In genomic region chr3:29335438-29335837, GRCh38 we compare ENCODE assay signal across 9 cellular contexts. TPM values are rescaled to one million over a fixed set of nuclear protein-coding genes. Genes with fewer than 3 reads are reported as not detected.
DNase-seq lines count a peak whose midpoint lies in the region; ATAC-seq, FAIRE-seq and TF ChIP-seq lines count a peak whose summit lies in the region.
"Had no signal": no experiment of that assay in that cellular context is flagged by ENCODE, and none has a peak within 500 bp of the region (broad histone marks: within the 10 kb centered on the region; RNA-seq: fewer than 3 reads in every experiment).

No MANE protein-coding gene starts in this region.

- TF ChIP-seq POLR2A in H54 (IDR thresholded peaks at IDR 0.05; ENCODE audit: low read depth, low read length): no peak
- no peak for TF ChIP-seq POLR2A in endothelial cell of umbilical vein (IDR thresholded peaks at IDR 0.05; ENCODE audit: low read depth, low read length)

- H3K27me3 Mint-ChIP-seq in immature natural killer cell (ENCODE audit: low read depth in 3 of 3): peaks cover 0 to 1% (median 0%) of the 10 kb centered on the region in 3 donors

- H3K36me3 ChIP-seq in endothelial cell of umbilical vein (ENCODE audit: control insufficient read depth in 2 of 2, extremely low read depth in 1 of 2, insufficient read depth in 2 of 2, low read length in 2 of 2): no peaks in the 10 kb centered on the region
- no peaks in the 10 kb centered on the region for H3K36me3 ChIP-seq in muscle layer of colon (ENCODE audit: insufficient read depth, low read length)

- no peaks in the 10 kb centered on the region for H4K20me1 ChIP-seq in endothelial cell of umbilical vein (replicated peaks; ENCODE audit: control insufficient read depth, extremely low read depth, insufficient read depth, low read length)

- H3K27me3 ChIP-seq in endothelial cell of umbilical vein (ENCODE audit: control insufficient read depth in 2 of 2, insufficient read depth in 2 of 2, low read length in 2 of 2) (no peaks in the 10 kb centered on the region), muscle layer of colon (ENCODE audit: control insufficient read depth in 1 of 2, insufficient read depth in 2 of 2, low read length in 2 of 2) (no peaks in the 10 kb centered on the region)

- no peaks in the 10 kb centered on the region for H3K9me1 ChIP-seq in endothelial cell of umbilical vein (replicated peaks; ENCODE audit: control insufficient read depth, extremely low read depth, insufficient read depth, low read length)

- POLR2A ChIA-PET in endothelial cell of umbilical vein (lab: Charles Lee): interaction anchor here (1.0 to 1.2 kb wide), 3 partner anchors 9 to 422 kb away, joined by 3 to 9 read pairs (median 4); no protein-coding TSS in a partner anchor

- peak overlapping the region; percentile 66 for H3K4me2 ChIP-seq in endothelial cell of umbilical vein (ENCODE audit: insufficient read depth, low read length)
- H3K4me2 ChIP-seq: KMS-11 had no signal

- DNase-seq in H54 (ENCODE audit: insufficient read length, low spot score) (peak; percentile 28), NCI-H748 (lab: John Stamatoyannopoulos, UW; ENCODE audit: unreplicated experiment) (peak; percentile 62), endothelial cell of umbilical vein (ENCODE audit: low read depth, low spot score) (peak; percentile 92), immature natural killer cell (no peak), GM19240 (ENCODE audit: insufficient read length, low spot score) (no peak)

- FAIRE-seq in H54 (lab: Jason Lieb, UNC) (peak; percentile 99), endothelial cell of umbilical vein (lab: Jason Lieb, UNC) (peak; percentile 99)

- peak overlapping the region; percentile 10 for H2AFZ ChIP-seq in endothelial cell of umbilical vein (ENCODE audit: low read depth, low read length)

- H3K4me1 ChIP-seq in endothelial cell of umbilical vein (ENCODE audit: control insufficient read depth, extremely low read depth, insufficient read depth, low read length) (peaks cover 40% of the 10 kb centered on the region), muscle layer of colon (ENCODE audit: insufficient read depth, low read length) (peaks cover 39% of the 10 kb centered on the region)

- intact Hi-C loops in endothelial cell of umbilical vein (cut with micrococcal nuclease): loop anchor here (1.0 to 5.0 kb wide), 4 partner anchors 11 to 418 kb away; no protein-coding TSS in a partner anchor

- H3K9me3 Mint-ChIP-seq in immature natural killer cell: peaks cover 0 to 4% (median 2%) of the 10 kb centered on the region in 6 donors

- no peak for TF ChIP-seq CTCF in endothelial cell of umbilical vein (IDR thresholded peaks at IDR 0.05; ENCODE audit: extremely low read depth in 1 of 2, insufficient read depth in 1 of 2, low read depth in 1 of 2, low read length in 2 of 2)

- peaks cover 57% of the 10 kb centered on the region for H3K79me2 ChIP-seq in endothelial cell of umbilical vein (ENCODE audit: control insufficient read depth, insufficient read depth, low read length)

- H3K4me3 ChIP-seq in endothelial cell of umbilical vein (replicated peaks in 1 of 3; ENCODE audit: insufficient read depth in 1 of 3, low read depth in 1 of 3, low read length in 3 of 3) (peak overlapping the region in 2 of 3 experiments; percentile 19 to 42), muscle layer of colon (ENCODE audit: low read depth in 1 of 2, low read length in 2 of 2) (peak overlapping the region; percentile 33 to 59)

- no peak overlapping the region for H3K4me3 Mint-ChIP-seq in immature natural killer cell

- ATAC-seq in GM21529 (IDR thresholded peaks at IDR 0.05; ENCODE audit: unreplicated experiment) (no peak), HG03520 (IDR thresholded peaks at IDR 0.05; ENCODE audit: unreplicated experiment) (no peak)

- H3K9me3 ChIP-seq in endothelial cell of umbilical vein (replicated peaks; ENCODE audit: control insufficient read depth, insufficient read depth, low read length) (no peaks in the 10 kb centered on the region), muscle layer of colon (ENCODE audit: low read length) (no peaks in the 10 kb centered on the region)

- no TSS peak for BruUV-seq in endothelial cell of umbilical vein (replicated peaks; lab: Mats Ljungman, UMichigan)

- CTCF ChIA-PET in endothelial cell of umbilical vein (lab: Charles Lee): interaction anchor here (0.5 to 2.4 kb wide), 7 partner anchors 9 to 419 kb away, joined by 3 to 15 read pairs (median 7); partner anchors contain the start of gene RBMS3

- H3K9ac ChIP-seq in endothelial cell of umbilical vein (replicated peaks; ENCODE audit: extremely low read depth, insufficient read depth, low read length): peak overlapping the region; percentile 62
- peak overlapping the region; percentile 31 for H3K9ac ChIP-seq in muscle layer of colon (ENCODE audit: low read length)
- H3K9ac ChIP-seq: KMS-11 had no signal

- dilution Hi-C loops in endothelial cell of umbilical vein (cut with MboI; ENCODE audit: extremely low pct_ligation_motif_present, low sequenced_read_pairs): no loop called here

- H3K27ac Mint-ChIP-seq in immature natural killer cell: no peak overlapping the region

- H3K27ac ChIP-seq in endothelial cell of umbilical vein (ENCODE audit: insufficient read depth, low read depth, low read length) (peak overlapping the region; percentile 76), muscle layer of colon (ENCODE audit: low read depth, low read length) (peak overlapping the region; percentile 85)
- H3K27ac ChIP-seq: KMS-11 had no signal

- no peaks in the 10 kb centered on the region for H3K36me3 Mint-ChIP-seq in immature natural killer cell

- no peaks in the 10 kb centered on the region for H3K4me1 Mint-ChIP-seq in immature natural killer cell

TF ChIP-seq in endothelial cell of umbilical vein, 7 proteins besides CTCF, POLR2A, EP300 and RAD21:
- TF ChIP-seq JUN (IDR thresholded peaks at IDR 0.05; ENCODE audit: borderline replicate concordance, insufficient read depth, insufficient read length, low read depth) (peak; percentile 16), GATA2 (IDR thresholded peaks at IDR 0.05; ENCODE audit: insufficient read depth, insufficient read length, low read depth, low read length) (no peak)

RNA-seq across cellular contexts. Expression of gene RBMS3, which starts 54.6 kb away (rescaled TPM):
- total RNA-seq in endothelial cell of umbilical vein: 37.3 and 42.3 TPM in 2 replicates
- polyA plus RNA-seq in endothelial cell of umbilical vein (13.6 and 16.3 TPM in 2 replicates), immature natural killer cell (not detected)
- polyA plus RNA-seq in endothelial cell of umbilical vein (2011; cell fraction: cytosol; rRNA removed): 11.4 and 11.9 TPM in 2 replicates
- polyA plus RNA-seq in endothelial cell of umbilical vein (2011; cell fraction: nucleus; rRNA removed): 42.3 and 46.1 TPM in 2 replicates
- 8.2 and 10.2 TPM in 2 replicates for polyA plus RNA-seq in endothelial cell of umbilical vein (2012)
- 95.1 and 103 TPM in 2 replicates for polyA minus RNA-seq in endothelial cell of umbilical vein
- polyA minus RNA-seq in endothelial cell of umbilical vein (2011; cell fraction: cytosol; rRNA and poly(A)+ RNA removed): 7.3 TPM
- 142 and 159 TPM in 2 replicates for polyA minus RNA-seq in endothelial cell of umbilical vein (2011; cell fraction: nucleus; rRNA and poly(A)+ RNA removed)

Comparison
In these comparisons a context has a peak if more than half of its experiments do, and no peak if none do; other contexts are left out.
1. DNase-seq: peak in H54 (single experiment), NCI-H748 (single experiment) and endothelial cell of umbilical vein (single experiment); none in immature natural killer cell (0 of 3) and GM19240 (single experiment).
2. RNA of gene RBMS3, which starts 54.6 kb away (polyA plus RNA-seq): 8.2 to 46.1 TPM in endothelial cell of umbilical vein; not detected in immature natural killer cell; every median in the first group is over 4 times any median in the second.